9 cellular contexts compared by ENCODE assay signal in the genomic region with DNA sequence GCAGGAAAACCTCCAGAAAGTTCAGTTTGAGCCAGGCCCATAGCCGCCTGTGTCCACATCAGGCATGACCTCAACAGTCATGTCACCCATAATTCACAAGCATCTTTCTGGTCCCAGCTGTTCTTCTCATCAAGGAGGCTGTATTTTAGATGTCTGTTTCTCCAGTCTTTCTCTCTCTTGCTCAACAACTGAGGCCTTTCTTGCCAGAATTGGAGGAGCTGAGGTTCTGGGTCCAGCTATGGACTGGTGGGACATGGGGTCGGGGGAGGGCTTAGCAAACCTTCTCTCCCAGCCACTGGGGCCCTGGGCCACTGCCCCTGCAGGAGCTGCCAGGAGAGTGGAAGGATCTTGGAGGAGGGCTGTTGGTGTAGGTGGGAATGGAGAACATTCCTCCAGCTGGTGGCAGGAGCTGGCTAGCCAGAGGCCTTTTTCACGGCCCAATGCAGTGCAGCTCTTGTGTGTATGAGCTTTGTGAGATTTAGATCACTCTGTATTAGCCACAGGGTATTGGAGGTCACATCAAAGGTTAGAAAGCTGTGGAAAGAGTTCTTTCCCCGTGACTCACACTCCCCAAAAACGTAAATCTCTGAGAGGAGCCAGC. TPM values are rescaled to one million over a fixed set of nuclear protein-coding genes. Genes with fewer than 3 reads are reported as not detected.
A peak's percentile ranks its signal among the peaks of the same experiment; 100 is the strongest.
DNase-seq lines count a peak whose midpoint lies in the region; ATAC-seq, FAIRE-seq and TF ChIP-seq lines count a peak whose summit lies in the region.
"Had no signal": no experiment of that assay in that cellular context is flagged by ENCODE, and none has a peak within 500 bp of the region (broad histone marks: within the 10 kb centered on the region; RNA-seq: fewer than 3 reads in every experiment).

No MANE protein-coding gene starts in this region.

- H2AK5ac ChIP-seq in IMR-90 (ENCODE audit: low read depth, low read length): peak overlapping the region; percentile 14; the same call in 1 of the 2 replicates

- H3K36me3 ChIP-seq in IMR-90 (ENCODE audit: control insufficient read depth, insufficient read depth, low read length): no peaks in the 10 kb centered on the region
- no peaks in the 10 kb centered on the region for H3K36me3 ChIP-seq in bronchial epithelial cell (ENCODE audit: control insufficient read depth, insufficient read depth, low read length)
- no peaks in the 10 kb centered on the region for H3K36me3 ChIP-seq in lung (ENCODE audit: control insufficient read depth in 2 of 2, insufficient read depth in 2 of 2, low read length in 2 of 2)
- H3K36me3 ChIP-seq in urinary bladder (ENCODE audit: insufficient read depth): no peaks in the 10 kb centered on the region

- H3K9me3 ChIP-seq in IMR-90 (ENCODE audit: control insufficient read depth, insufficient read depth, low read length): no peaks in the 10 kb centered on the region
- no peaks in the 10 kb centered on the region for H3K9me3 ChIP-seq in lung (ENCODE audit: control insufficient read depth in 2 of 2, insufficient read depth in 1 of 2, low read length in 1 of 2)

- H3K56ac ChIP-seq in IMR-90 (ENCODE audit: extremely low read depth, insufficient read depth, low read length): peak overlapping the region; percentile 33; the same call in 1 of the 2 replicates

- peak overlapping the region; percentile 55 for H2BK20ac ChIP-seq in IMR-90 (ENCODE audit: low read depth, low read length)

- peak overlapping the region; percentile 61 for H3K23ac ChIP-seq in IMR-90 (ENCODE audit: low read depth, low read length)

- peak overlapping the region; percentile 63 for H2BK5ac ChIP-seq in IMR-90 (ENCODE audit: low read depth, low read length, poor library complexity, severe bottlenecking)

- H4K8ac ChIP-seq in IMR-90 (ENCODE audit: low read depth in 2 of 2, low read length in 2 of 2): peak overlapping the region in 1 of 2 experiments; percentile 54; a peak in 1 of 4 replicates

- peak; percentile 91 for DNase-seq in IMR-90
- no peak for DNase-seq in bronchial epithelial cell (ENCODE audit: low read depth)
- no peak for DNase-seq in lung (ENCODE audit: low spot score)
- DNase-seq in GM12892 (ENCODE audit: insufficient read length): no peak
- DNase-seq in DMS 273 treated with DMSO at 0.1 percent for 48 hours (lab: John Stamatoyannopoulos, UW): no peak
- DNase-seq in left lobe of liver (ENCODE audit: low spot score): no peak
- no peak for DNase-seq in stimulated activated naive CD4-positive, alpha-beta T cell (lab: John Stamatoyannopoulos, UW)
- DNase-seq: stimulated activated CD4-positive, alpha-beta T cell treated with anti-CD3 and anti-CD28 coated beads, Interleukin-4, amount 100 ng/mL, for 24 hours had no signal

- peak overlapping the region; percentile 27 for H2AFZ ChIP-seq in IMR-90 (replicated peaks; ENCODE audit: low read length, poor library complexity)

- H3K27me3 ChIP-seq in IMR-90 (ENCODE audit: control insufficient read depth, insufficient read depth, low read length): peaks cover 11% of the 10 kb centered on the region
- H3K27me3 ChIP-seq in bronchial epithelial cell (ENCODE audit: control insufficient read depth, insufficient read depth, low read length): peaks cover 6% of the 10 kb centered on the region
- H3K27me3 ChIP-seq in lung (ENCODE audit: control insufficient read depth, insufficient read depth): no peaks in the 10 kb centered on the region

- CTCF ChIA-PET in IMR-90 (lab: Yijun Ruan, JAX): interaction anchor here (0.6 to 3.7 kb wide), 7 partner anchors 17 to 157 kb away, joined by 3 to 15 read pairs (median 4); partner anchors contain the start of gene EPHB3

- FAIRE-seq in bronchial epithelial cell (lab: Jason Lieb, UNC) (peak; percentile 84), GM12892 (lab: Jason Lieb, UNC) (no peak)

- H3K79me1 ChIP-seq in IMR-90 (ENCODE audit: low read depth in 1 of 2, low read length in 2 of 2): no peaks in the 10 kb centered on the region

- H3K4ac ChIP-seq in IMR-90 (ENCODE audit: low read depth, low read length): peak overlapping the region; percentile 72

- H3K4me3 ChIP-seq in IMR-90 (ENCODE audit: insufficient read depth, low read depth, low read length) (no peak overlapping the region), bronchial epithelial cell (ENCODE audit: low read depth, low read length) (no peak overlapping the region), lung (no peak overlapping the region), urinary bladder (ENCODE audit: low read depth, low read length) (no peak overlapping the region)

- peak overlapping the region; percentile 98 for H3K27ac ChIP-seq in IMR-90 (ENCODE audit: insufficient read depth, low read length)
- peak overlapping the region in 1 of 2 donors; percentile 31 for H3K27ac ChIP-seq in lung (ENCODE audit: low read depth in 1 of 2, low read length in 1 of 2)
- peak overlapping the region; percentile 56 for H3K27ac ChIP-seq in urinary bladder (ENCODE audit: low read depth)

- H3K4me1 ChIP-seq in IMR-90 (ENCODE audit: control insufficient read depth, insufficient read depth, low read length): peaks cover 44% of the 10 kb centered on the region
- peaks cover 0 to 8% of the 10 kb centered on the region in 2 donors for H3K4me1 ChIP-seq in lung (ENCODE audit: control insufficient read depth in 2 of 2, insufficient read depth in 2 of 2, low read length in 2 of 2)
- peaks cover 1% of the 10 kb centered on the region for H3K4me1 ChIP-seq in urinary bladder (ENCODE audit: insufficient read depth)

- no TSS peak for BruUV-seq in IMR-90 (replicated peaks; lab: Mats Ljungman, UMichigan)

- TF ChIP-seq POLR2A in IMR-90 (IDR thresholded peaks at IDR 0.05; ENCODE audit: low read depth, low read length) (no peak), GM12892 (IDR thresholded peaks at IDR 0.05; ENCODE audit: low read depth, low read length) (no peak)

- POLR2A ChIA-PET in IMR-90 (lab: Charles Lee; ENCODE audit: unreplicated experiment): no interaction called here

- peak overlapping the region; percentile 8; the same call in 2 of the 3 replicates for H2BK15ac ChIP-seq in IMR-90 (ENCODE audit: low read depth, low read length)

- peak overlapping the region; percentile 9 for H3K4me2 ChIP-seq in IMR-90 (ENCODE audit: low read depth, low read length)

- ATAC-seq in IMR-90 (ENCODE audit: low read depth): peak; percentile 85
- peak; percentile 36 for ATAC-seq in lung (ENCODE audit: insufficient read depth, low FRiP score)
- no peak for ATAC-seq in left lobe of liver

- intact Hi-C loops in IMR-90 (cut with micrococcal nuclease): loop anchor here (2.0 kb wide), 1 partner anchor 120 kb away; no protein-coding TSS in a partner anchor

- in situ Hi-C loops in IMR-90 (cut with MboI; ENCODE audit: low sequenced_read_pairs): no loop called here

- H4K91ac ChIP-seq in IMR-90 (ENCODE audit: insufficient read depth, low read depth, low read length): peak overlapping the region; percentile 72; the same call in 1 of the 2 replicates

- peak overlapping the region; percentile 17; the same call in 1 of the 2 replicates for H3K9ac ChIP-seq in IMR-90 (ENCODE audit: low read depth, low read length)

- peak overlapping the region; percentile 30 for H3K18ac ChIP-seq in IMR-90 (ENCODE audit: low read depth, low read length)

- TF ChIP-seq RAD21 in IMR-90 (IDR thresholded peaks at IDR 0.05; ENCODE audit: low read length): peak; percentile 22; the same call in 1 of the 2 replicates

- dilution Hi-C loops in IMR-90 (cut with HindIII; ENCODE audit: low sequenced_read_pairs, unreplicated experiment): no loop called here

- H3K14ac ChIP-seq in IMR-90 (replicated peaks; ENCODE audit: low read depth, low read length): peak overlapping the region; percentile 11

- H4K5ac ChIP-seq in IMR-90 (ENCODE audit: low read depth, low read length): no peak overlapping the region; the same call in 1 of the 2 replicates

- peaks cover 4% of the 10 kb centered on the region; the same call in 1 of the 2 replicates for H4K20me1 ChIP-seq in IMR-90 (ENCODE audit: insufficient read depth, low read length)

- TF ChIP-seq CTCF in IMR-90 (conservative IDR thresholded peaks at IDR 0.05; ENCODE audit: low read depth, low read length): peak; percentile 20; the same call in 1 of the 2 replicates
- no peak for TF ChIP-seq CTCF in bronchial epithelial cell (IDR thresholded peaks at IDR 0.05; ENCODE audit: insufficient read depth, low read length, severe bottlenecking)
- no peak for TF ChIP-seq CTCF in lung (IDR thresholded peaks at IDR 0.05; ENCODE audit: control extremely low read depth, extremely low read depth)

- peak overlapping the region; percentile 85 for H2BK120ac ChIP-seq in IMR-90 (ENCODE audit: low read depth, low read length)

- no peak overlapping the region for H2AK9ac ChIP-seq in IMR-90 (replicated peaks; ENCODE audit: low read depth, low read length, poor library complexity)

- peaks cover 19% of the 10 kb centered on the region for H3K9me1 ChIP-seq in IMR-90 (ENCODE audit: insufficient read depth, low read length)

- 0% methylated on average over 1 of the region's 5 CpGs; no CpG with 5 or more reads in 1 of the 2 experiments for WGBS in IMR-90 (ENCODE audit: extremely low coverage in 2 of 2, insufficient read length in 1 of 2), 2 experiments
- 71 to 74% methylated on average over 5 of the region's 5 CpGs for WGBS in lung, 2 donors
- WGBS in urinary bladder: 30% methylated on average over 5 of the region's 5 CpGs

TF ChIP-seq in IMR-90, 13 proteins besides CTCF, POLR2A, EP300 and RAD21:
- no peak for TF ChIP-seq MAFK (IDR thresholded peaks at IDR 0.05; ENCODE audit: low read depth, low read length)
- TF ChIP-seq MXI1 (IDR thresholded peaks at IDR 0.05; ENCODE audit: borderline replicate concordance, low read depth, low read length): no peak
- TF ChIP-seq FOS (IDR thresholded peaks at IDR 0.05; ENCODE audit: low read depth, low read length): peak; percentile 60; the same call in 1 of the 2 replicates
- no peak for TF ChIP-seq NFE2L2 (IDR thresholded peaks at IDR 0.05; ENCODE audit: low read depth, low read length)
- peak; percentile 54; the same call in 1 of the 2 replicates for TF ChIP-seq CEBPB (IDR thresholded peaks at IDR 0.05; ENCODE audit: low read depth, low read length)
- no peak for TF ChIP-seq SMC3 (IDR thresholded peaks at IDR 0.05; ENCODE audit: low read depth, low read length)
- TF ChIP-seq MAZ (IDR thresholded peaks at IDR 0.05; ENCODE audit: borderline replicate concordance, low read depth, low read length): no peak

RNA-seq across cellular contexts. Expression of gene MAGEF1, which starts 23.5 kb away (rescaled TPM):
- 10.6 and 16.4 TPM in 2 replicates for total RNA-seq in IMR-90 (2012; rRNA removed)
- polyA plus RNA-seq in IMR-90 (2012; rRNA removed): 18.3 and 19.4 TPM in 2 replicates
- 19.1 and 19.8 TPM in 2 replicates for polyA plus RNA-seq in IMR-90 (2012; cell fraction: cytosol; rRNA removed)
- 6.1 and 8.7 TPM in 2 replicates for polyA plus RNA-seq in IMR-90 (2012; cell fraction: nucleus; rRNA removed; ENCODE audit: low replicate concordance)
- total RNA-seq in bronchial epithelial cell: 14.2 and 15.1 TPM in 2 replicates
- 10 to 100 TPM; 30.9 to 35.3 TPM for total RNA-seq in lung
- 10 to 100 TPM; 30.1 to 36.1 TPM for polyA plus RNA-seq in lung
- 26.3 TPM for total RNA-seq in urinary bladder
- 54.2 TPM for polyA plus RNA-seq in urinary bladder
- polyA plus RNA-seq in GM12892 (2012; ENCODE audit: missing spikeins): 17.8 TPM
- 12.0 TPM for total RNA-seq in left lobe of liver
